In the genomic region with DNA sequence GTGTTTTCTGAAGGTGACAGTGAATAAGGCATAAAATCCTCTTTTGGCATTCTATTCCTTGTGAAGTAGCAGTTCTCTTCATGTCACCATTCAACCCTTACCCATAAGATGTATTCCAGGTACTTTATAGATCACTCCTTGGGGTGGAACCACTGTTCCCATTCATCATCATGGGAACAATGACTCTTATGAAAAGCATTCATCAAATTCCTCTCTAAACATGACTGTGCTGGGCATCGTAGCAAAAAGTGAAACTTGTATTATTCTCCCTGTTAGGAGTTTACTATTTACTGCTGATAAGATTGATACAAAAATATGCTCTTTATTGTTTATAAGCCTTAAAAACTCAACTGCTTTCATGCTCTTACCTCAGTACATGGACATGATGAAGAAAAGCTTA, we compare ENCODE assay signal across 27 cellular contexts.
DNase-seq lines count a peak whose midpoint lies in the region; ATAC-seq, FAIRE-seq and TF ChIP-seq lines count a peak whose summit lies in the region.
"Had no signal": no experiment of that assay in that cellular context is flagged by ENCODE, and none has a peak within 500 bp of the region (broad histone marks: within the 10 kb centered on the region; RNA-seq: fewer than 3 reads in every experiment).

No MANE protein-coding gene starts in this region.

- H3K36me3 Mint-ChIP-seq in T-helper 17 cell (ENCODE audit: low read depth) = no peaks in the 10 kb centered on the region
- H3K36me3 Mint-ChIP-seq: activated CD8-positive, alpha-beta memory T cell treated with anti-CD3 and anti-CD28 coated beads, Interleukin-2, amount 10 ng/mL, durations not matched to agents 7 days and 5 days; activated naive CD4-positive, alpha-beta T cell treated with anti-CD3 and anti-CD28 coated beads, Interleukin-2, amount 10 ng/mL, durations not matched to agents 7 days and 5 days; memory B cell had no signal

- H4K20me1 ChIP-seq in fibroblast of lung (ENCODE audit: control insufficient read depth, extremely low read depth, insufficient read depth, low read length) = no peaks in the 10 kb centered on the region

- peak overlapping the region; percentile 15 for H3K4me2 ChIP-seq in fibroblast of lung (ENCODE audit: extremely low read depth, insufficient read depth, low read length)

- no peak overlapping the region for H2AFZ ChIP-seq in fibroblast of lung (ENCODE audit: low read length)

- TF ChIP-seq CTCF in fibroblast of lung (conservative IDR thresholded peaks at IDR 0.05 in 1 of 2, IDR thresholded peaks at IDR 0.05 in 1 of 2; ENCODE audit: low read depth in 1 of 2, low read length in 2 of 2) = no peak

- H3K4me1 Mint-ChIP-seq in T-helper 17 cell = no peaks in the 10 kb centered on the region
- H3K4me1 Mint-ChIP-seq: activated CD4-positive, alpha-beta T cell treated with anti-CD3 and anti-CD28 coated beads, Interleukin-2, amount 10 ng/mL, durations not matched to agents 24 days and 14 days; memory B cell had no signal

- H3K9me3 ChIP-seq in T-helper 17 cell (ENCODE audit: control insufficient read depth, low read length, poor library complexity, severe bottlenecking) (no peaks in the 10 kb centered on the region), fibroblast of lung (ENCODE audit: control insufficient read depth, insufficient read depth, low read depth, low read length) (no peaks in the 10 kb centered on the region)
- H3K9me3 ChIP-seq: neutrophil, transverse colon had no signal

- peak; percentile 45 for DNase-seq in HT1080 (ENCODE audit: low read depth)
- DNase-seq in T-helper 17 cell = no peak
- DNase-seq in fibroblast of lung (ENCODE audit: low read depth in 2 of 2) = peak in 1 of 2 donors; percentile 42
- peak; percentile 46 to 58 for DNase-seq in lung microvascular endothelial cell (ENCODE audit: low read depth in 2 of 2)
- no peak for DNase-seq in DMS 273 treated with DMSO at 0.1 percent for 48 hours (lab: John Stamatoyannopoulos, UW)
- no peak for DNase-seq in GM12892 (ENCODE audit: insufficient read length)
- DNase-seq in NCI-H1092 treated with DMSO at 0.1 percent for 48 hours (lab: John Stamatoyannopoulos, UW) = no peak
- DNase-seq: activated CD4-positive, alpha-beta T cell treated with anti-CD3 and anti-CD28 coated beads, Interleukin-2, amount 10 ng/mL, durations not matched to agents 24 days and 14 days; activated CD8-positive, alpha-beta memory T cell treated with anti-CD3 and anti-CD28 coated beads, Interleukin-2, amount 10 ng/mL, durations not matched to agents 7 days and 5 days; activated naive CD4-positive, alpha-beta T cell treated with anti-CD3 and anti-CD28 coated beads, Interleukin-2, amount 10 ng/mL, durations not matched to agents 7 days and 5 days; aorta; GOT3; NCI-H1694 treated with DMSO at 0.1 percent for 48 hours; NCI-H2171 treated with DMSO at 0.1 percent for 48 hours; NCI-H526 treated with DMSO at 0.1 percent for 48 hours; RPMI8226; transverse colon had no signal

- no peaks in the 10 kb centered on the region for H3K27me3 Mint-ChIP-seq in T-helper 17 cell
- H3K27me3 Mint-ChIP-seq: activated CD4-positive, alpha-beta T cell treated with anti-CD3 and anti-CD28 coated beads, Interleukin-2, amount 10 ng/mL, durations not matched to agents 24 days and 14 days; activated CD8-positive, alpha-beta memory T cell treated with anti-CD3 and anti-CD28 coated beads, Interleukin-2, amount 10 ng/mL, durations not matched to agents 7 days and 5 days; activated naive CD4-positive, alpha-beta T cell treated with anti-CD3 and anti-CD28 coated beads, Interleukin-2, amount 10 ng/mL, durations not matched to agents 7 days and 5 days; memory B cell had no signal

- no peak for FAIRE-seq in GM12892 (lab: Jason Lieb, UNC)
- FAIRE-seq: GM19239, K562 had no signal

- no peak for TF ChIP-seq POLR2A in GM12892 (IDR thresholded peaks at IDR 0.05; ENCODE audit: low read depth, low read length)

- H3K4me1 ChIP-seq in fibroblast of lung (ENCODE audit: control insufficient read depth, extremely low read depth, insufficient read depth, low read length) = no peaks in the 10 kb centered on the region
- H3K4me1 ChIP-seq: gastroesophageal sphincter, transverse colon had no signal

- no peak overlapping the region for H3K9ac ChIP-seq in fibroblast of lung (ENCODE audit: insufficient read depth, low read length)

- no peak overlapping the region for H3K27ac Mint-ChIP-seq in T-helper 17 cell
- H3K27ac Mint-ChIP-seq: activated CD4-positive, alpha-beta T cell treated with anti-CD3 and anti-CD28 coated beads, Interleukin-2, amount 10 ng/mL, durations not matched to agents 24 days and 14 days; memory B cell; T-helper 2 cell treated with Interferon-gamma antibody and Interleukin-4, amounts not matched to agents 5 μg/mL and 100 μg/mL, for 36 hours had no signal

- no peaks in the 10 kb centered on the region for H3K27me3 ChIP-seq in fibroblast of lung (ENCODE audit: control insufficient read depth, insufficient read depth, low read length)
- H3K27me3 ChIP-seq: gastroesophageal sphincter, neutrophil, transverse colon had no signal

- H3K4me3 ChIP-seq in fibroblast of lung (replicated peaks in 1 of 4; ENCODE audit: control extremely low read depth in 1 of 4, insufficient read depth in 1 of 4, low read depth in 3 of 4, low read length in 4 of 4) = no peak overlapping the region
- H3K4me3 ChIP-seq: gastroesophageal sphincter, K562, SK-N-MC, transverse colon had no signal

- peak overlapping the region; percentile 25 for H3K4me3 Mint-ChIP-seq in T-helper 17 cell
- H3K4me3 Mint-ChIP-seq: activated CD4-positive, alpha-beta T cell treated with anti-CD3 and anti-CD28 coated beads, Interleukin-2, amount 10 ng/mL, durations not matched to agents 24 days and 14 days; activated CD8-positive, alpha-beta memory T cell treated with anti-CD3 and anti-CD28 coated beads, Interleukin-2, amount 10 ng/mL, durations not matched to agents 7 days and 5 days; activated naive CD4-positive, alpha-beta T cell treated with anti-CD3 and anti-CD28 coated beads, Interleukin-2, amount 10 ng/mL, durations not matched to agents 7 days and 5 days; memory B cell; T-helper 2 cell treated with Interferon-gamma antibody and Interleukin-4, amounts not matched to agents 5 μg/mL and 100 μg/mL, for 36 hours had no signal

- H3K27ac ChIP-seq in fibroblast of lung (ENCODE audit: insufficient read depth, low read length) = no peak overlapping the region
- H3K27ac ChIP-seq: epithelial cell of prostate, gastroesophageal sphincter, neutrophil, SK-N-MC, transverse colon, VCaP had no signal

- no peak for ATAC-seq in T-helper 17 cell
- ATAC-seq in GM19395 (IDR thresholded peaks at IDR 0.05; ENCODE audit: unreplicated experiment) = no peak
- ATAC-seq: activated CD8-positive, alpha-beta memory T cell treated with anti-CD3 and anti-CD28 coated beads, Interleukin-2, amount 10 ng/mL, durations not matched to agents 7 days and 5 days; gastroesophageal sphincter; K562 had no signal

- no peaks in the 10 kb centered on the region for H3K79me2 ChIP-seq in fibroblast of lung (ENCODE audit: control insufficient read depth, insufficient read depth, low read length)

- H3K36me3 ChIP-seq in fibroblast of lung (ENCODE audit: control insufficient read depth, insufficient read depth, low read length) = no peaks in the 10 kb centered on the region
- H3K36me3 ChIP-seq: gastroesophageal sphincter, neutrophil, transverse colon had no signal

Comparison
In these comparisons a context has a peak if more than half of its experiments do, and no peak if none do; other contexts are left out.
1. DNase-seq: peak in HT1080 (single experiment) and lung microvascular endothelial cell (2 of 2); none in T-helper 17 cell (0 of 3), DMS 273 treated with DMSO at 0.1 percent for 48 hours (single experiment), GM12892 (single experiment) and NCI-H1092 treated with DMSO at 0.1 percent for 48 hours (single experiment).